ENCODE assay signal across 8 cellular contexts in the genomic region with DNA sequence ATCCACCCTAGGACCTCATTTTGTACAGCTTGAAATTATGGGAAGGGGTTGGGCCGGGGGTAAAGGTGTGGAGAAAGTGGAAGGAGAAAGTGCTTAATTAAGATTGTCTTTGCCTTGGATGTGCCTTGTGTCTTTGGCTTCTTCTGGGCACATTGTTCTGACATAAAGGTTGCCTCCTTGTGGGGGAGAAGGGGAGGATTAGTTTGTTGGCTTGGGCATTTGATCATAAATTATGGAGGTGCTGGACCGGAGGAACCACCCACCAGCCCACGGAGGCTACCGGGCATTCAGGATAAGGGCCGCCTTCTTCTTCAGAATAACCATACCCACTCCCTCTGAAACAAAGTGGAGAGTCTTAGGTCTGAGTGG. TPM values are rescaled to one million over a fixed set of nuclear protein-coding genes. Genes with fewer than 3 reads are reported as not detected.
DNase-seq lines count a peak whose midpoint lies in the region; ATAC-seq and TF ChIP-seq lines count a peak whose summit lies in the region.

No MANE protein-coding gene starts in this region.

- POLR2A ChIA-PET in activated B cell treated with CpG ODN at 0.5 μM for 24 hours (lab: Charles Lee), result interaction anchor here (0.5 to 5.2 kb wide), 15 partner anchors 18 to 372 kb away, joined by 3 to 79 read pairs (median 5); a partner anchor contains a TSS

- H3K27me3 Mint-ChIP-seq in activated B cell treated with CpG ODN at 0.5 μM for 24 hours, result no peaks in the 10 kb centered on the region

- H3K9me3 Mint-ChIP-seq in activated B cell treated with CpG ODN at 0.5 μM for 24 hours, result no peaks in the 10 kb centered on the region

- ATAC-seq in activated B cell treated with CpG ODN at 0.5 μM for 24 hours (ENCODE audit: low read depth) (no peak), GM21576 (IDR thresholded peaks at IDR 0.05; ENCODE audit: unreplicated experiment) (no peak), GM21825 (IDR thresholded peaks at IDR 0.05; ENCODE audit: unreplicated experiment) (no peak)

- H3K27me3 ChIP-seq in rectal smooth muscle tissue (ENCODE audit: control insufficient read depth, insufficient read depth, low read length), result no peaks in the 10 kb centered on the region

- peak overlapping the region; percentile 57 for H3K4me3 ChIP-seq in rectal smooth muscle tissue (ENCODE audit: low read length)

- H3K4me1 ChIP-seq in rectal smooth muscle tissue (ENCODE audit: control insufficient read depth, insufficient read depth, low read length), result peaks cover 8% of the 10 kb centered on the region

- H3K4me1 Mint-ChIP-seq in activated B cell treated with CpG ODN at 0.5 μM for 24 hours, result peaks cover 44% of the 10 kb centered on the region

- CTCF ChIA-PET in activated B cell treated with CpG ODN at 0.5 μM for 24 hours (lab: Charles Lee), result interaction anchor here (2.6 to 2.8 kb wide), 2 partner anchors 34 to 82 kb away, joined by 13 to 16 read pairs; a partner anchor contains a TSS

- DNase-seq in DMS 273 (lab: John Stamatoyannopoulos, UW; ENCODE audit: unreplicated experiment), result peak; percentile 47
- peak; percentile 17 for DNase-seq in HuH-7 (ENCODE audit: low spot score)
- DNase-seq in activated B cell treated with CpG ODN at 0.5 μM for 24 hours, result no peak
- DNase-seq in germinal center (ENCODE audit: low spot score), result peak; percentile 43
- DNase-seq in NCI-H2107 (lab: John Stamatoyannopoulos, UW), result no peak

- peak overlapping the region; percentile 91 for H3K27ac ChIP-seq in rectal smooth muscle tissue (ENCODE audit: low read depth, low read length)

- H3K27ac Mint-ChIP-seq in activated B cell treated with CpG ODN at 0.5 μM for 24 hours, result peak overlapping the region; percentile 94

- no peak for TF ChIP-seq CTCF in activated B cell treated with CpG ODN at 0.5 μM for 24 hours (IDR thresholded peaks at IDR 0.05)

- no peaks in the 10 kb centered on the region for H3K36me3 ChIP-seq in rectal smooth muscle tissue (ENCODE audit: control insufficient read depth, insufficient read depth, low read length)

- peak overlapping the region; percentile 95 for H3K4me3 Mint-ChIP-seq in activated B cell treated with CpG ODN at 0.5 μM for 24 hours

- peaks cover 40% of the 10 kb centered on the region for H3K36me3 Mint-ChIP-seq in activated B cell treated with CpG ODN at 0.5 μM for 24 hours (ENCODE audit: low read depth)

- no peak overlapping the region for H3K9ac ChIP-seq in rectal smooth muscle tissue (ENCODE audit: low read length)

- intact Hi-C loops in activated B cell treated with CpG ODN at 0.5 μM for 24 hours (cut with micrococcal nuclease), result no loop called here

RNA-seq across cellular contexts. Expression of a gene that starts 1.3 kb away (rescaled TPM):
- 71.3 and 78.7 TPM in 2 replicates for total RNA-seq in activated B cell treated with CpG ODN at 0.5 μM for 24 hours

RNA-seq across cellular contexts. Expression of a gene that starts 33.2 kb away (rescaled TPM):
- 96.7 and 115 TPM in 2 replicates for total RNA-seq in activated B cell treated with CpG ODN at 0.5 μM for 24 hours

RNA-seq across cellular contexts. Expression of a gene that starts 47.1 kb away (rescaled TPM):
- 75.0 and 88.4 TPM in 2 replicates for total RNA-seq in activated B cell treated with CpG ODN at 0.5 μM for 24 hours

RNA-seq across cellular contexts. Expression of a gene that starts 53.8 kb away (rescaled TPM):
- 14.2 and 17.9 TPM in 2 replicates for total RNA-seq in activated B cell treated with CpG ODN at 0.5 μM for 24 hours

Comparison
In these comparisons a context has a peak if more than half of its experiments do, and no peak if none do; other contexts are left out.
1. DNase-seq: peak in DMS 273 (single experiment), HuH-7 (single experiment) and germinal center (single experiment); none in activated B cell treated with CpG ODN at 0.5 μM for 24 hours (single experiment) and NCI-H2107 (single experiment).